ENCODE assay signal across 8 cellular contexts in genomic region chr19:19732579-19733501, GRCh38.
DNase-seq lines count a peak whose midpoint lies in the region; ATAC-seq and TF ChIP-seq lines count a peak whose summit lies in the region.

Gene ZNF14, minus strand, starts transcription at chr19:19733112. Its CDS starts 154 bp downstream, at chr19:19732958.

- peak; percentile 34 for TF ChIP-seq CTCF in astrocyte of the spinal cord (IDR thresholded peaks at IDR 0.05; ENCODE audit: low read depth, low read length)

- ATAC-seq in GM18499 (IDR thresholded peaks at IDR 0.05; ENCODE audit: insufficient read depth, unreplicated experiment) (peak; percentile 99), HG02884 (IDR thresholded peaks at IDR 0.05; ENCODE audit: unreplicated experiment) (peak; percentile 99)

- DNase-seq in NCI-H1694 treated with DMSO at 0.1 percent for 48 hours (lab: John Stamatoyannopoulos, UW) = peak; percentile 90
- peak; percentile 81 for DNase-seq in T1000 (lab: John Stamatoyannopoulos, UW)
- DNase-seq in astrocyte of the spinal cord (ENCODE audit: low read depth, low spot score) = peak; percentile 91
- peak; percentile 37 to 96 (median 86) for DNase-seq in hypothalamus (lab: John Stamatoyannopoulos, UW)
- peak; percentile 97 for DNase-seq in retina
- DNase-seq in NOMO-1 (lab: John Stamatoyannopoulos, UW; ENCODE audit: unreplicated experiment in 2 of 2) = no peak

- H3K4me3 ChIP-seq in astrocyte of the spinal cord (ENCODE audit: low read depth, low read length) = peak within 1 kb of the TSS; percentile 73

- in situ Hi-C loops in astrocyte of the spinal cord (cut with HindIII; ENCODE audit: low sequenced_read_pairs) = no loop called here

Comparison
In these comparisons a context has a peak if more than half of its experiments do, and no peak if none do; other contexts are left out.
1. DNase-seq: peak in NCI-H1694 treated with DMSO at 0.1 percent for 48 hours (single experiment), T1000 (single experiment), astrocyte of the spinal cord (single experiment), hypothalamus (51 of 51) and retina (single experiment); none in NOMO-1 (0 of 2).